20 cellular contexts compared by ENCODE assay signal in genomic region chr5:81545911-81546310, GRCh38.
A peak's percentile ranks its signal among the peaks of the same experiment; 100 is the strongest.
DNase-seq lines count a peak whose midpoint lies in the region; ATAC-seq, FAIRE-seq and TF ChIP-seq lines count a peak whose summit lies in the region.
"Had no signal": no experiment of that assay in that cellular context is flagged by ENCODE, and none has a peak within 500 bp of the region (broad histone marks: within the 10 kb centered on the region; RNA-seq: fewer than 3 reads in every experiment).

No MANE protein-coding gene starts in this region.

- peaks cover 5% of the 10 kb centered on the region for H3K36me3 Mint-ChIP-seq in endodermal cell (ENCODE audit: low read depth)

- FAIRE-seq in GM12892 (lab: Jason Lieb, UNC) = peak; percentile 53
- FAIRE-seq: GM12878, GM19239, H1, HepG2 had no signal

- no peaks in the 10 kb centered on the region for H3K36me3 ChIP-seq in endodermal cell (ENCODE audit: control insufficient read depth, insufficient read depth, low read length)

- H3K27me3 ChIP-seq in endodermal cell (ENCODE audit: control insufficient read depth, insufficient read depth, low read length, poor library complexity, severe bottlenecking) = no peaks in the 10 kb centered on the region
- H3K27me3 ChIP-seq: BLaER1 treated with 17β-estradiol and CSF1 and Interleukin-3, amounts not matched to agents 10 nM and 100 nM had no signal

- H3K4me3 ChIP-seq in endodermal cell (ENCODE audit: low read length) = peak overlapping the region; percentile 12
- H3K4me3 ChIP-seq: BLaER1 treated with 17β-estradiol and CSF1 and Interleukin-3, amounts not matched to agents 10 nM and 100 nM; GM12878 had no signal

- no peaks in the 10 kb centered on the region for H3K9me3 ChIP-seq in endodermal cell (ENCODE audit: control insufficient read depth, low read length)

- TF ChIP-seq CTCF in endodermal cell (conservative IDR thresholded peaks at IDR 0.05) = no peak
- TF ChIP-seq CTCF in GM20000 (IDR thresholded peaks at IDR 0.05; ENCODE audit: extremely low read depth, missing control alignments) = no peak

- no peak overlapping the region for H3K27ac Mint-ChIP-seq in endodermal cell
- H3K27ac Mint-ChIP-seq: B cell, H9, IgD-negative memory B cell had no signal

- peaks cover 4% of the 10 kb centered on the region for H3K4me1 Mint-ChIP-seq in endodermal cell
- H3K4me1 Mint-ChIP-seq: H9 had no signal

- no peaks in the 10 kb centered on the region for H3K4me1 ChIP-seq in endodermal cell (ENCODE audit: control insufficient read depth, insufficient read depth, low read length)

- H3K4me3 Mint-ChIP-seq in endodermal cell = no peak overlapping the region
- H3K4me3 Mint-ChIP-seq: B cell; CD8-positive, alpha-beta T cell; H9; IgD-negative memory B cell had no signal

- TF ChIP-seq POLR2A in GM12892 (IDR thresholded peaks at IDR 0.05; ENCODE audit: low read depth, low read length) = no peak

- no peak overlapping the region for H3K27ac ChIP-seq in endodermal cell (ENCODE audit: low read depth, low read length)
- H3K27ac ChIP-seq: BLaER1 treated with 17β-estradiol and CSF1 and Interleukin-3, amounts not matched to agents 10 nM and 100 nM had no signal

- no peaks in the 10 kb centered on the region for H3K27me3 Mint-ChIP-seq in endodermal cell (ENCODE audit: insufficient read depth)
- H3K27me3 Mint-ChIP-seq: B cell, IgD-negative memory B cell had no signal

- no peak overlapping the region for H3K9ac ChIP-seq in endodermal cell (ENCODE audit: extremely low read depth, low read length, poor library complexity, severe bottlenecking)
- H3K9ac ChIP-seq: BLaER1 treated with 17β-estradiol and CSF1 and Interleukin-3, amounts not matched to agents 10 nM and 100 nM had no signal

- no peak for ATAC-seq in GM19324 (IDR thresholded peaks at IDR 0.05; ENCODE audit: low FRiP score, unreplicated experiment)
- ATAC-seq: CD8-positive, alpha-beta T cell; GM12878; HepG2 had no signal

- DNase-seq in GM12892 (ENCODE audit: insufficient read length) (no peak), endodermal cell (no peak), kidney glomerular epithelial cell (lab: John Stamatoyannopoulos, UW) (peak; percentile 69), renal cortical epithelial cell (ENCODE audit: low read depth) (peak; percentile 88), SW 1271 (lab: John Stamatoyannopoulos, UW) (no peak), GM20000 (ENCODE audit: low spot score) (no peak)
- DNase-seq: CD8-positive, alpha-beta T cell; DMS 273 treated with DMSO at 0.1 percent for 48 hours; DMS53; DND-41; EL; H9 had no signal

- H3K9me3 Mint-ChIP-seq in endodermal cell = peaks cover 9% of the 10 kb centered on the region
- H3K9me3 Mint-ChIP-seq: CD8-positive, alpha-beta T cell; H9 had no signal

Comparison
In these comparisons a context has a peak if more than half of its experiments do, and no peak if none do; other contexts are left out.
1. DNase-seq: peak in kidney glomerular epithelial cell (single experiment) and renal cortical epithelial cell (single experiment); none in GM12892 (single experiment), endodermal cell (single experiment), SW 1271 (0 of 2) and GM20000 (single experiment).